16 cellular contexts compared by ENCODE assay signal in genomic region chr14:104107611-104108569, GRCh38. TPM values are rescaled to one million over a fixed set of nuclear protein-coding genes. Genes with fewer than 3 reads are reported as not detected.
DNase-seq lines count a peak whose midpoint lies in the region; ATAC-seq, FAIRE-seq and TF ChIP-seq lines count a peak whose summit lies in the region.
"Had no signal": no experiment of that assay in that cellular context is flagged by ENCODE, and none has a peak within 500 bp of the region (broad histone marks: within the 10 kb centered on the region; RNA-seq: fewer than 3 reads in every experiment).

No MANE protein-coding gene starts in this region.

- no peak for FAIRE-seq in K562 (lab: Jason Lieb, UNC)

- CTCF ChIA-PET in K562 (lab: Yijun Ruan, JAX; ENCODE audit: low intra/inter-chr PET ratio) = no interaction called here

- ATAC-seq in K562 (peak; percentile 79), left lobe of liver (no peak)
- ATAC-seq in activated T-cell treated with anti-CD3 and anti-CD28 coated beads, Interleukin-2, amount 50 U/mL, for 4 hours = no peak

- no peak overlapping the region for H3K4me3 ChIP-seq in K562
- no peak overlapping the region for H3K4me3 ChIP-seq in thyroid gland (replicated peaks in 1 of 3)

- H2AFZ ChIP-seq in K562 (ENCODE audit: low read depth, low read length) = no peak overlapping the region

- no peaks in the 10 kb centered on the region for H3K9me1 ChIP-seq in K562 (ENCODE audit: control insufficient read depth, insufficient read depth, low read length)

- TF ChIP-seq POLR2A in K562 (conservative IDR thresholded peaks at IDR 0.05) (no peak), thyroid gland (IDR thresholded peaks at IDR 0.05) (no peak)

- no peaks in the 10 kb centered on the region for H3K27me3 Mint-ChIP-seq in activated T-cell treated with anti-CD3 and anti-CD28 coated beads, Interleukin-2, amount 50 U/mL, for 4 hours (ENCODE audit: low read depth)
- H3K27me3 Mint-ChIP-seq: activated T-cell treated with anti-CD3 and anti-CD28 coated beads, Interleukin-2, amount 50 U/mL, for 24 hours had no signal

- no peaks in the 10 kb centered on the region for H3K36me3 Mint-ChIP-seq in activated T-cell treated with anti-CD3 and anti-CD28 coated beads, Interleukin-2, amount 50 U/mL, for 4 hours (ENCODE audit: insufficient read depth)
- H3K36me3 Mint-ChIP-seq: brain had no signal

- TF ChIP-seq CTCF in K562 (IDR thresholded peaks at IDR 0.05 in 2 of 3, conservative IDR thresholded peaks at IDR 0.05 in 1 of 3; ENCODE audit: insufficient read depth in 2 of 3, low read depth in 1 of 3, low read length in 3 of 3) (no peak), thyroid gland (IDR thresholded peaks at IDR 0.05) (no peak)

- TF ChIP-seq RAD21 in K562 (CRISPR knock-in tag; conservative IDR thresholded peaks at IDR 0.05 in 1 of 2, IDR thresholded peaks at IDR 0.05 in 1 of 2) = no peak

- BruUV-seq in K562 (replicated peaks; lab: Mats Ljungman, UMichigan) = no TSS peak

- H3K27ac ChIP-seq in K562 (ENCODE audit: extremely low read depth, low read depth, low read length) (no peak overlapping the region), thyroid gland (no peak overlapping the region)
- H3K27ac ChIP-seq: VCaP had no signal

- DNase-seq in activated effector memory CD4-positive, alpha-beta T cell treated with anti-CD3 and anti-CD28 coated beads, Interleukin-2, amount 50 U/mL, for 16 hours = peak; percentile 58
- no peak for DNase-seq in activated effector memory CD4-positive, alpha-beta T cell treated with Interleukin-2 at 50 U/mL for 16 hours
- DNase-seq in K562 (ENCODE audit: extremely low read depth in 1 of 4, low spot score in 3 of 4) (peak; percentile 19 to 52 (median 36)), left lobe of liver (ENCODE audit: low spot score) (peak; percentile 44), thyroid gland (peak; percentile 3 to 6), NCI-H2171 (lab: John Stamatoyannopoulos, UW) (no peak), foreskin melanocyte (no peak)
- no peak for DNase-seq in activated T-cell treated with anti-CD3 and anti-CD28 coated beads, Interleukin-2, amount 50 U/mL, for 4 hours
- DNase-seq: ACHN; activated T-cell treated with anti-CD3 and anti-CD28 coated beads, Interleukin-2, amount 50 U/mL, for 24 hours; kidney glomerular epithelial cell had no signal

- H3K27me3 ChIP-seq in K562 (ENCODE audit: control insufficient read depth in 2 of 2, insufficient read depth in 2 of 2, low read length in 2 of 2) (peaks cover 0 to 19% of the 10 kb centered on the region in 2 experiments; a peak in 1 of 5 replicates), thyroid gland (no peaks in the 10 kb centered on the region)

- in situ Hi-C loops in K562 (cut with MboI) = no loop called here

- no peak overlapping the region for H3K9ac ChIP-seq in K562 (ENCODE audit: insufficient read depth in 1 of 2, low read depth in 2 of 2, low read length in 2 of 2)

- no peaks in the 10 kb centered on the region for H3K4me1 Mint-ChIP-seq in activated T-cell treated with anti-CD3 and anti-CD28 coated beads, Interleukin-2, amount 50 U/mL, for 4 hours (ENCODE audit: low read depth)
- H3K4me1 Mint-ChIP-seq: brain had no signal

- H4K20me1 ChIP-seq in K562 (replicated peaks; ENCODE audit: control insufficient read depth, insufficient read depth, low read length) = no peaks in the 10 kb centered on the region

- no peaks in the 10 kb centered on the region for H3K9me3 Mint-ChIP-seq in activated T-cell treated with anti-CD3 and anti-CD28 coated beads, Interleukin-2, amount 50 U/mL, for 4 hours
- H3K9me3 Mint-ChIP-seq: activated T-cell treated with anti-CD3 and anti-CD28 coated beads, Interleukin-2, amount 50 U/mL, for 24 hours; brain had no signal

- H3K79me2 ChIP-seq in K562 (ENCODE audit: control insufficient read depth, insufficient read depth, low read length) = no peaks in the 10 kb centered on the region

- H3K4me2 ChIP-seq in K562 (ENCODE audit: insufficient read depth, low read length) = no peak overlapping the region

- no peak for TF ChIP-seq EP300 in K562 (IDR thresholded peaks at IDR 0.05; ENCODE audit: low read length)

- H3K4me1 ChIP-seq in K562 (replicated peaks in 1 of 2; ENCODE audit: control insufficient read depth in 2 of 2, insufficient read depth in 2 of 2, low read length in 2 of 2) = peaks cover 0 to 19% of the 10 kb centered on the region in 2 experiments; a peak in 2 of 5 replicates
- peaks cover 0 to 9% of the 10 kb centered on the region in 2 donors for H3K4me1 ChIP-seq in thyroid gland

- intact Hi-C loops in K562 (cut with micrococcal nuclease) = no loop called here
- intact Hi-C loops in thyroid gland (cut with DNase I) = no loop called here

- H3K36me3 ChIP-seq in K562 (ENCODE audit: control insufficient read depth, insufficient read depth, low read length) (no peaks in the 10 kb centered on the region), thyroid gland (no peaks in the 10 kb centered on the region)

- POLR2A ChIA-PET in K562 (lab: Yijun Ruan, JAX) = no interaction called here

- H3K9me3 ChIP-seq in K562 (replicated peaks; ENCODE audit: control insufficient read depth, insufficient read depth, low read depth, low read length) (no peaks in the 10 kb centered on the region), thyroid gland (no peaks in the 10 kb centered on the region)

- no peak overlapping the region for H3K4me3 Mint-ChIP-seq in activated T-cell treated with anti-CD3 and anti-CD28 coated beads, Interleukin-2, amount 50 U/mL, for 4 hours
- H3K4me3 Mint-ChIP-seq: activated T-cell treated with anti-CD3 and anti-CD28 coated beads, Interleukin-2, amount 50 U/mL, for 24 hours; brain had no signal

- WGBS in K562 (ENCODE audit: insufficient coverage, low coverage, missing lambda C conversion rate) = 0% methylated on average over 5 of the region's 32 CpGs
- WGBS in thyroid gland, 2 donors = 74 to 76% methylated on average over 18 to 25 of the region's 32 CpGs

TF ChIP-seq in K562, 482 proteins besides CTCF, POLR2A, EP300 and RAD21 (continues in another document):
- TF ChIP-seq EGR1 (conservative IDR thresholded peaks at IDR 0.05) = peak; percentile 33
- TF ChIP-seq TFE3 (CRISPR knock-in tag; IDR thresholded peaks at IDR 0.05) = peak; percentile 51; the same call in 1 of the 2 replicates
- TF ChIP-seq IFI16 (CRISPR knock-in tag; IDR thresholded peaks at IDR 0.05) = no peak

RNA-seq across cellular contexts. Expression of gene ASPG, which starts 22.4 kb away (rescaled TPM):
- total RNA-seq in K562 (2011; cell fraction: chromatin; rRNA removed; ENCODE audit: low replicate concordance) = not detected in 2 replicates
- total RNA-seq in K562 (2011; cell fraction: nucleolus; rRNA removed) = not detected in 2 replicates
- not detected in 2 replicates for total RNA-seq in K562 (2011; cell fraction: nucleoplasm; rRNA removed)
- total RNA-seq in K562 (2014; rRNA removed) = not detected in 2 replicates
- not detected in 2 replicates for total RNA-seq in K562 (2014; rRNA removed; fragmentation: Illumina TruSeq; extraction: Trizol)
- total RNA-seq in K562 (2015; rRNA removed; fragmentation: Illumina TruSeq; extraction: Trizol) = not detected in 2 replicates
- 0.18 TPM in 1 of 2 replicates, not detected in the other for total RNA-seq in K562 (2021)
- not detected in 2 replicates for polyA plus RNA-seq in K562 (2011; rRNA removed)
- polyA plus RNA-seq in K562 (2011; cell fraction: cytosol; rRNA removed) = not detected in 2 replicates
- polyA plus RNA-seq in K562 (2011; cell fraction: nucleus; rRNA removed) = not detected in 2 replicates
- not detected in 2 replicates for polyA plus RNA-seq in K562 (2012)
- polyA plus RNA-seq in K562 (2014; fragmentation: Illumina TruSeq; extraction: Trizol) = not detected in 2 replicates
- polyA plus RNA-seq in K562 (2014; fragmentation: Nextera tagmentation; extraction: Ambion mirVana) = not detected
- not detected in 2 replicates for polyA plus RNA-seq in K562 (2014; rRNA removed)
- not detected in 2 replicates for polyA minus RNA-seq in K562 (2011; rRNA and poly(A)+ RNA removed)
- polyA minus RNA-seq in K562 (2011; cell fraction: cytosol; rRNA and poly(A)+ RNA removed) = not detected in 2 replicates
- polyA minus RNA-seq in K562 (2011; cell fraction: nucleus; rRNA and poly(A)+ RNA removed) = not detected in 2 replicates
- total RNA-seq in left lobe of liver = 282 TPM
- total RNA-seq in thyroid gland = 10 to 100 TPM in 2 of 4 donors, 1 to 10 TPM in 2; 7.5 to 24.0 (median 15.2) TPM
- total RNA-seq in activated T-cell treated with anti-CD3 and anti-CD28 coated beads, Interleukin-2, amount 50 U/mL, for 4 hours = under 1 TPM in 1 of 3 donors, not detected in 2; 0.19 TPM
- total RNA-seq: fibroblast of lung, M059J, RPMI7951 had no signal
- polyA plus RNA-seq: fibroblast of lung had no signal

RNA-seq across cellular contexts. Expression of gene KIF26A, which starts 30.5 kb away (rescaled TPM):
- total RNA-seq in K562 (2011; cell fraction: chromatin; rRNA removed; ENCODE audit: low replicate concordance) = not detected in 2 replicates
- total RNA-seq in K562 (2011; cell fraction: nucleolus; rRNA removed) = not detected in 2 replicates
- total RNA-seq in K562 (2011; cell fraction: nucleoplasm; rRNA removed) = not detected in 2 replicates
- total RNA-seq in K562 (2014; rRNA removed) (not detected in 2 replicates), K562 (2014; rRNA removed; fragmentation: Illumina TruSeq; extraction: Trizol) (not detected in 2 replicates), K562 (2015; rRNA removed; fragmentation: Illumina TruSeq; extraction: Trizol) (not detected in 2 replicates), K562 (2021) (0.02 and 0.04 TPM in 2 replicates), left lobe of liver (1.3 TPM), thyroid gland (1 to 10 TPM; 3.3 to 6.2 (median 4.9) TPM)
- polyA plus RNA-seq in K562 (2011; rRNA removed) (not detected in 2 replicates), K562 (2014; fragmentation: Illumina TruSeq; extraction: Trizol) (not detected in 2 replicates), K562 (2014; fragmentation: Nextera tagmentation; extraction: Ambion mirVana) (not detected), K562 (2014; rRNA removed) (not detected in 2 replicates)
- polyA plus RNA-seq in K562 (2011; cell fraction: cytosol; rRNA removed) = 0.01 TPM in 1 of 2 replicates, not detected in the other
- not detected in 2 replicates for polyA plus RNA-seq in K562 (2011; cell fraction: nucleus; rRNA removed)
- polyA plus RNA-seq in K562 (2012) = not detected in 2 replicates
- polyA minus RNA-seq in K562 (2011; rRNA and poly(A)+ RNA removed) = not detected in 2 replicates
- 0.19 and 0.27 TPM in 2 replicates for polyA minus RNA-seq in K562 (2011; cell fraction: cytosol; rRNA and poly(A)+ RNA removed)
- under 0.01 TPM in 2 replicates for polyA minus RNA-seq in K562 (2011; cell fraction: nucleus; rRNA and poly(A)+ RNA removed)
- total RNA-seq in activated T-cell treated with anti-CD3 and anti-CD28 coated beads, Interleukin-2, amount 50 U/mL, for 4 hours = under 1 TPM; 0.24 to 0.86 (median 0.40) TPM
- total RNA-seq: M059J, RPMI7951 had no signal

Comparison
In these comparisons a context has a peak if more than half of its experiments do, and no peak if none do; other contexts are left out.
1. DNase-seq: peak in activated effector memory CD4-positive, alpha-beta T cell treated with anti-CD3 and anti-CD28 coated beads, Interleukin-2, amount 50 U/mL, for 16 hours (single experiment), K562 (4 of 4), left lobe of liver (single experiment) and thyroid gland (2 of 2); none in activated effector memory CD4-positive, alpha-beta T cell treated with Interleukin-2 at 50 U/mL for 16 hours (single experiment), NCI-H2171 (single experiment), activated T-cell treated with anti-CD3 and anti-CD28 coated beads, Interleukin-2, amount 50 U/mL, for 4 hours (single experiment) and foreskin melanocyte (single experiment).
2. RNA of gene ASPG, which starts 22.4 kb away (total RNA-seq): 282 TPM in left lobe of liver (single experiment); 7.5 to 24.0 TPM in thyroid gland, 0.19 TPM in activated T-cell treated with anti-CD3 and anti-CD28 coated beads, Interleukin-2, amount 50 U/mL, for 4 hours and 0.18 TPM in K562; every median in the first group is over 10 times any median in the second.